9 cellular contexts compared by ENCODE assay signal in genomic region chr12:131105736-131106356, GRCh38.
A peak's percentile ranks its signal among the peaks of the same experiment; 100 is the strongest.
DNase-seq lines count a peak whose midpoint lies in the region; ATAC-seq, FAIRE-seq and TF ChIP-seq lines count a peak whose summit lies in the region.
"Had no signal": no experiment of that assay in that cellular context is flagged by ENCODE, and none has a peak within 500 bp of the region (broad histone marks: within the 10 kb centered on the region; RNA-seq: fewer than 3 reads in every experiment).

No MANE protein-coding gene starts in this region.

- intact Hi-C loops in natural killer cell (cut with micrococcal nuclease): no loop called here

- no peak for TF ChIP-seq CTCF in natural killer cell (IDR thresholded peaks at IDR 0.05)
- TF ChIP-seq CTCF in D721Med (IDR thresholded peaks at IDR 0.05; ENCODE audit: insufficient read depth, missing control alignments): no peak

- H3K27me3 Mint-ChIP-seq in natural killer cell (ENCODE audit: low read depth in 2 of 2): peaks cover 0 to 6% of the 10 kb centered on the region in 2 donors

- peaks cover 0 to 3% of the 10 kb centered on the region in 2 donors for H3K9me3 Mint-ChIP-seq in natural killer cell

- no peak for FAIRE-seq in D721Med (lab: Jason Lieb, UNC)

- ATAC-seq in natural killer cell: peak; percentile 33 to 73 (median 62)
- peak; percentile 84 for ATAC-seq in stimulated activated naive CD8-positive, alpha-beta T cell treated with anti-CD3 and anti-CD28 coated beads, Interleukin-15, Interleukin-2, amounts not matched to agents 100 U/mL and 50 U/mL, for 24 hours
- no peak for ATAC-seq in GM18870 (IDR thresholded peaks at IDR 0.05; ENCODE audit: unreplicated experiment)

- H3K4me3 Mint-ChIP-seq in natural killer cell: peak overlapping the region; percentile 49

- no peaks in the 10 kb centered on the region for H3K36me3 Mint-ChIP-seq in natural killer cell

- peak; percentile 66 for DNase-seq in MV-4-11 (lab: John Stamatoyannopoulos, UW)
- peak; percentile 75 to 81 for DNase-seq in activated T-cell treated with anti-CD3 and anti-CD28 coated beads, Interleukin-2, amount 50 U/mL, for 48 hours
- no peak for DNase-seq in natural killer cell
- DNase-seq in stimulated activated naive CD8-positive, alpha-beta T cell treated with anti-CD3 and anti-CD28 coated beads, Interleukin-15, Interleukin-2, amounts not matched to agents 100 U/mL and 50 U/mL, for 24 hours: peak; percentile 67
- no peak for DNase-seq in D721Med (ENCODE audit: insufficient read length, low spot score)
- no peak for DNase-seq in NOMO-1 treated with dmso at 0.1 percent for 144 hours (lab: John Stamatoyannopoulos, UW; ENCODE audit: unreplicated experiment)
- no peak for DNase-seq in NCI-H69 (lab: John Stamatoyannopoulos, UW)
- DNase-seq: NCI-H1105 treated with DMSO at 0.1 percent for 48 hours had no signal

- no peak overlapping the region for H3K27ac Mint-ChIP-seq in natural killer cell

- peaks cover 4 to 16% of the 10 kb centered on the region in 2 donors for H3K4me1 Mint-ChIP-seq in natural killer cell

Comparison
In these comparisons a context has a peak if more than half of its experiments do, and no peak if none do; other contexts are left out.
1. DNase-seq: peak in MV-4-11 (single experiment), activated T-cell treated with anti-CD3 and anti-CD28 coated beads, Interleukin-2, amount 50 U/mL, for 48 hours (2 of 2) and stimulated activated naive CD8-positive, alpha-beta T cell treated with anti-CD3 and anti-CD28 coated beads, Interleukin-15, Interleukin-2, amounts not matched to agents 100 U/mL and 50 U/mL, for 24 hours (single experiment); none in natural killer cell (single experiment), D721Med (single experiment), NOMO-1 treated with dmso at 0.1 percent for 144 hours (single experiment) and NCI-H69 (single experiment).